In genomic region chr15:38073278-38073930, GRCh38 we compare ENCODE assay signal across 8 cellular contexts.
A peak's percentile ranks its signal among the peaks of the same experiment; 100 is the strongest.
DNase-seq lines count a peak whose midpoint lies in the region; ATAC-seq and TF ChIP-seq lines count a peak whose summit lies in the region.

No MANE protein-coding gene starts in this region.

- peaks cover 12% of the 10 kb centered on the region for H3K4me1 Mint-ChIP-seq in activated naive CD4-positive, alpha-beta T cell treated with anti-CD3 and anti-CD28 coated beads, Interleukin-2, amount 50 U/mL, for 24 hours
- H3K4me1 Mint-ChIP-seq in chondrocyte (ENCODE audit: low read depth), result peaks cover 58% of the 10 kb centered on the region
- H3K4me1 Mint-ChIP-seq in memory B cell, result peaks cover 25% of the 10 kb centered on the region
- peaks cover 28% of the 10 kb centered on the region for H3K4me1 Mint-ChIP-seq in activated CD8-positive, alpha-beta memory T cell treated with anti-CD3 and anti-CD28 coated beads, Interleukin-2, amount 10 ng/mL, durations not matched to agents 7 days and 5 days

- TF ChIP-seq CTCF in chondrocyte (IDR thresholded peaks at IDR 0.05) (no peak), uterus (IDR thresholded peaks at IDR 0.05) (no peak)

- H3K27ac Mint-ChIP-seq in activated naive CD4-positive, alpha-beta T cell treated with anti-CD3 and anti-CD28 coated beads, Interleukin-2, amount 50 U/mL, for 24 hours, result no peak overlapping the region
- H3K27ac Mint-ChIP-seq in chondrocyte (ENCODE audit: unreplicated experiment) (peak overlapping the region; percentile 94), memory B cell (no peak overlapping the region)
- no peak overlapping the region for H3K27ac Mint-ChIP-seq in activated CD8-positive, alpha-beta memory T cell treated with anti-CD3 and anti-CD28 coated beads, Interleukin-2, amount 10 ng/mL, durations not matched to agents 7 days and 5 days

- CTCF ChIA-PET in activated CD8-positive, alpha-beta memory T cell treated with anti-CD3 and anti-CD28 coated beads, Interleukin-2, amount 10 ng/mL, durations not matched to agents 7 days and 5 days (lab: Charles Lee), result interaction anchor here (1.4 kb wide), 1 partner anchor 11 kb away, joined by 6 read pairs; no protein-coding TSS in a partner anchor

- no peak for ATAC-seq in memory B cell (ENCODE audit: low read depth)
- ATAC-seq in activated CD8-positive, alpha-beta memory T cell treated with anti-CD3 and anti-CD28 coated beads, Interleukin-2, amount 10 ng/mL, durations not matched to agents 7 days and 5 days, result no peak

- H3K36me3 ChIP-seq in uterus, result no peaks in the 10 kb centered on the region

- peaks cover 54% of the 10 kb centered on the region for H3K27me3 Mint-ChIP-seq in activated naive CD4-positive, alpha-beta T cell treated with anti-CD3 and anti-CD28 coated beads, Interleukin-2, amount 50 U/mL, for 24 hours
- H3K27me3 Mint-ChIP-seq in chondrocyte (ENCODE audit: low read depth) (no peaks in the 10 kb centered on the region), memory B cell (no peaks in the 10 kb centered on the region)
- H3K27me3 Mint-ChIP-seq in activated CD8-positive, alpha-beta memory T cell treated with anti-CD3 and anti-CD28 coated beads, Interleukin-2, amount 10 ng/mL, durations not matched to agents 7 days and 5 days, result peaks cover 91% of the 10 kb centered on the region

- peak overlapping the region; percentile 57 for H3K4me3 Mint-ChIP-seq in activated naive CD4-positive, alpha-beta T cell treated with anti-CD3 and anti-CD28 coated beads, Interleukin-2, amount 50 U/mL, for 24 hours
- peak overlapping the region; percentile 79 for H3K4me3 Mint-ChIP-seq in chondrocyte (ENCODE audit: unreplicated experiment)
- peak overlapping the region; percentile 78 for H3K4me3 Mint-ChIP-seq in memory B cell
- H3K4me3 Mint-ChIP-seq in activated CD8-positive, alpha-beta memory T cell treated with anti-CD3 and anti-CD28 coated beads, Interleukin-2, amount 10 ng/mL, durations not matched to agents 7 days and 5 days, result no peak overlapping the region

- no peak for TF ChIP-seq POLR2A in uterus (IDR thresholded peaks at IDR 0.05)

- peak overlapping the region; percentile 42 to 43 for H3K4me3 ChIP-seq in uterus

- no peaks in the 10 kb centered on the region for H3K36me3 Mint-ChIP-seq in activated naive CD4-positive, alpha-beta T cell treated with anti-CD3 and anti-CD28 coated beads, Interleukin-2, amount 50 U/mL, for 24 hours
- H3K36me3 Mint-ChIP-seq in chondrocyte (ENCODE audit: low read depth) (no peaks in the 10 kb centered on the region), memory B cell (no peaks in the 10 kb centered on the region)
- H3K36me3 Mint-ChIP-seq in activated CD8-positive, alpha-beta memory T cell treated with anti-CD3 and anti-CD28 coated beads, Interleukin-2, amount 10 ng/mL, durations not matched to agents 7 days and 5 days, result no peaks in the 10 kb centered on the region

- no peaks in the 10 kb centered on the region for H3K9me3 Mint-ChIP-seq in activated naive CD4-positive, alpha-beta T cell treated with anti-CD3 and anti-CD28 coated beads, Interleukin-2, amount 50 U/mL, for 24 hours
- no peaks in the 10 kb centered on the region for H3K9me3 Mint-ChIP-seq in chondrocyte (ENCODE audit: low read depth)
- no peaks in the 10 kb centered on the region for H3K9me3 Mint-ChIP-seq in memory B cell
- H3K9me3 Mint-ChIP-seq in activated CD8-positive, alpha-beta memory T cell treated with anti-CD3 and anti-CD28 coated beads, Interleukin-2, amount 10 ng/mL, durations not matched to agents 7 days and 5 days (ENCODE audit: low read depth), result no peaks in the 10 kb centered on the region

- intact Hi-C loops in uterus (cut with DNase I; ENCODE audit: low total_unique reads), result no loop called here

- no peaks in the 10 kb centered on the region for H3K9me3 ChIP-seq in uterus

- no peaks in the 10 kb centered on the region for H3K4me1 ChIP-seq in uterus

- peak overlapping the region; percentile 82 to 95 for H3K27ac ChIP-seq in uterus

- DNase-seq in activated naive CD4-positive, alpha-beta T cell treated with Interleukin-2 at 50 U/mL for 16 hours, result no peak
- DNase-seq in chondrocyte (ENCODE audit: low spot score) (no peak), memory B cell (ENCODE audit: low spot score in 2 of 2) (no peak), uterus (peak in 1 of 2 donors; percentile 21), cerebellar cortex (ENCODE audit: low spot score) (no peak), iPS-NIHi11 (ENCODE audit: low spot score) (no peak)
- DNase-seq in activated CD8-positive, alpha-beta memory T cell treated with anti-CD3 and anti-CD28 coated beads, Interleukin-2, amount 10 ng/mL, durations not matched to agents 7 days and 5 days, result no peak

- H3K27me3 ChIP-seq in uterus, result no peaks in the 10 kb centered on the region
